10 cellular contexts compared by ENCODE assay signal in the genomic region with DNA sequence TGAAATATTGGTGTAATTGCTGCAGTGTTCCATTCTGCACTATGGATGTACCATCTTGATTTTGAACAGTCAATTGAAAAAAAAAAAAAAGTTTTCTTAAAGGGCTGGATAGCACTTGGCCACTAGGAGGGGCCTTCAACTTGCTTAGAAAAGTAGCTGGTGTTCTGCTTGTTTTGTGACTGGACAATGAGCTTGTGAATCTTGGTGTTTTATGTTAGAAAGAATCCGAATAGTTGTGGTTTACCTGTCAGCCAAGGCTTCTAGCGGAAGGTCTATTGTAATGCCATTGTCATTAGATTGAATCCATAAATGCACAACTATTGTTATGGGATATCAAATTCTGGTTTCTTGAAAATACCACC.
A peak's percentile ranks its signal among the peaks of the same experiment; 100 is the strongest.
DNase-seq lines count a peak whose midpoint lies in the region; TF ChIP-seq lines count a peak whose summit lies in the region.
"Had no signal": no experiment of that assay in that cellular context is flagged by ENCODE, and none has a peak within 500 bp of the region (broad histone marks: within the 10 kb centered on the region; RNA-seq: fewer than 3 reads in every experiment).

No MANE protein-coding gene starts in this region.

- DNase-seq in NCI-H2171 treated with DMSO at 0.1 percent for 48 hours (lab: John Stamatoyannopoulos, UW): peak; percentile 18
- DNase-seq in NCI-H2171 (lab: John Stamatoyannopoulos, UW): no peak
- DNase-seq in SW480 (ENCODE audit: low spot score): peak; percentile 44
- peak; percentile 80 for DNase-seq in fibroblast of villous mesenchyme (ENCODE audit: low read depth)
- no peak for DNase-seq in transverse colon
- no peak for DNase-seq in hepatic stellate cell (ENCODE audit: low spot score)
- DNase-seq in activated T-cell treated with anti-CD3 and anti-CD28 coated beads, Interleukin-2, amount 50 U/mL, for 24 hours: no peak
- no peak for DNase-seq in foreskin melanocyte
- DNase-seq: NCI-H748 treated with DMSO at 0.1 percent for 48 hours had no signal

- in situ Hi-C loops in transverse colon (cut with MboI; ENCODE audit: low pct_ligation_motif_present in 1 of 4, low pct_unique_long_range_greater_than_20kb in 1 of 4, low sequenced_read_pairs in 3 of 4): no loop called here

- no peaks in the 10 kb centered on the region for H3K4me1 Mint-ChIP-seq in activated T-cell treated with anti-CD3 and anti-CD28 coated beads, Interleukin-2, amount 50 U/mL, for 24 hours (ENCODE audit: low read depth)
- H3K4me1 Mint-ChIP-seq: B cell had no signal

- H3K27me3 ChIP-seq in transverse colon: no peaks in the 10 kb centered on the region

- H3K9me3 Mint-ChIP-seq in activated T-cell treated with anti-CD3 and anti-CD28 coated beads, Interleukin-2, amount 50 U/mL, for 24 hours: no peaks in the 10 kb centered on the region

- H3K4me3 ChIP-seq in fibroblast of villous mesenchyme (ENCODE audit: low read depth, low read length) (no peak overlapping the region), transverse colon (no peak overlapping the region)

- WGBS in transverse colon (ENCODE audit: low coverage in 1 of 2), 2 donors: 20 to 73% methylated on average over 2 of the region's 2 CpGs

- no peaks in the 10 kb centered on the region for H3K36me3 ChIP-seq in transverse colon

- H3K27me3 Mint-ChIP-seq in activated T-cell treated with anti-CD3 and anti-CD28 coated beads, Interleukin-2, amount 50 U/mL, for 24 hours: no peaks in the 10 kb centered on the region
- H3K27me3 Mint-ChIP-seq: B cell had no signal

- no peak for TF ChIP-seq EP300 in transverse colon (IDR thresholded peaks at IDR 0.05; ENCODE audit: low read depth)

- no peaks in the 10 kb centered on the region for H3K9me3 ChIP-seq in transverse colon

- H3K4me1 ChIP-seq in transverse colon: peaks cover 0 to 2% (median 0%) of the 10 kb centered on the region in 4 donors

- TF ChIP-seq CTCF in fibroblast of villous mesenchyme (IDR thresholded peaks at IDR 0.05; ENCODE audit: insufficient read depth, low read depth, low read length) (peak; percentile 83), transverse colon (IDR thresholded peaks at IDR 0.05) (peak; percentile 21 to 36 (median 27))

- H3K27ac ChIP-seq in transverse colon: no peak overlapping the region

- no peak for TF ChIP-seq POLR2A in transverse colon (IDR thresholded peaks at IDR 0.05)

- no peaks in the 10 kb centered on the region for H3K36me3 Mint-ChIP-seq in activated T-cell treated with anti-CD3 and anti-CD28 coated beads, Interleukin-2, amount 50 U/mL, for 24 hours (ENCODE audit: low read depth)

- H3K4me3 Mint-ChIP-seq in activated T-cell treated with anti-CD3 and anti-CD28 coated beads, Interleukin-2, amount 50 U/mL, for 24 hours: no peak overlapping the region
- H3K4me3 Mint-ChIP-seq: B cell had no signal

- intact Hi-C loops in transverse colon (cut with DNase I; ENCODE audit: low total_unique reads): no loop called here

- no peak overlapping the region for H3K27ac Mint-ChIP-seq in activated T-cell treated with anti-CD3 and anti-CD28 coated beads, Interleukin-2, amount 50 U/mL, for 24 hours
- H3K27ac Mint-ChIP-seq: B cell had no signal

Comparison
In these comparisons a context has a peak if more than half of its experiments do, and no peak if none do; other contexts are left out.
1. DNase-seq: peak in NCI-H2171 treated with DMSO at 0.1 percent for 48 hours (single experiment), SW480 (single experiment) and fibroblast of villous mesenchyme (single experiment); none in NCI-H2171 (single experiment), transverse colon (single experiment), hepatic stellate cell (single experiment), activated T-cell treated with anti-CD3 and anti-CD28 coated beads, Interleukin-2, amount 50 U/mL, for 24 hours (single experiment) and foreskin melanocyte (single experiment).